Comparison of ENCODE assay signal across 27 cellular contexts in genomic region chr10:114845978-114846693, GRCh38.
"Had no signal": no experiment of that assay in that cellular context is flagged by ENCODE, and none has a peak within 500 bp of the region (broad histone marks: within the 10 kb centered on the region; RNA-seq: fewer than 3 reads in every experiment).

No MANE protein-coding gene starts in this region.

- H3K4me3 ChIP-seq: coronary artery, K562, Peyer's patch, SJCRH30 had no signal

- FAIRE-seq: K562 had no signal

- ATAC-seq: K562 had no signal

- H3K9me3 Mint-ChIP-seq: activated naive CD4-positive, alpha-beta T cell treated with anti-CD3 and anti-CD28 coated beads, Interleukin-2, amount 10 ng/mL, durations not matched to agents 7 days and 5 days; activated T-helper 2 cell treated with anti-CD3 and anti-CD28 coated beads, Interferon-gamma antibody, Interleukin-2, Interleukin-4, amounts not matched to agents 10 μg/mL and 5 μg/mL and 100 μg/mL, durations not matched to agents 14 hours and 24 hours and 36 hours had no signal

- H3K4me3 Mint-ChIP-seq: activated naive CD4-positive, alpha-beta T cell treated with anti-CD3 and anti-CD28 coated beads, Interleukin-2, amount 10 ng/mL, durations not matched to agents 7 days and 5 days had no signal

- H3K4me1 ChIP-seq: Peyer's patch, SJCRH30 had no signal

- DNase-seq: activated CD4-positive, alpha-beta T cell treated with anti-CD3 and anti-CD28 coated beads for 4 hours; activated CD4-positive, alpha-beta T cell treated with anti-CD3 and anti-CD28 coated beads, Interleukin-2, amount 50 U/mL, for 48 hours; activated gamma-delta T cell treated with Interleukin-2 at 50 U/mL for 16 hours; activated naive CD4-positive, alpha-beta T cell treated with anti-CD3 and anti-CD28 coated beads, Interleukin-2, amount 10 ng/mL, durations not matched to agents 7 days and 5 days; activated T-cell treated with anti-CD3 and anti-CD28 coated beads for 4 hours; activated T-cell treated with anti-CD3 and anti-CD28 coated beads, Interleukin-2, amount 50 U/mL, for 48 hours; amygdala; brain microvascular endothelial cell; Karpas-422; NCI-H146; NCI-H187 treated with DMSO at 0.1 percent for 48 hours; NCI-H2081 treated with DMSO at 0.1 percent for 48 hours; NCI-H2227 treated with DMSO at 0.1 percent for 48 hours; NCI-H446 treated with DMSO at 0.1 percent for 48 hours; NCI-H524 treated with DMSO at 0.1 percent for 48 hours; NCI-H82; NK-92 treated with Interleukin-12 subunit alpha and Interleukin-12 subunit beta, amount 100 ng/mL, for 24 hours; Peyer's patch; Right ventricle myocardium superior; SJCRH30; SK-N-SH; T-helper 1 cell had no signal

- H3K27ac ChIP-seq: brain microvascular endothelial cell, coronary artery, Peyer's patch, RWPE1, SJCRH30, VCaP had no signal

- H3K4me1 Mint-ChIP-seq: activated naive CD4-positive, alpha-beta T cell treated with anti-CD3 and anti-CD28 coated beads, Interleukin-2, amount 10 ng/mL, durations not matched to agents 7 days and 5 days had no signal

- H3K9ac ChIP-seq: SK-N-SH had no signal

- H3K27me3 Mint-ChIP-seq: activated naive CD4-positive, alpha-beta T cell treated with anti-CD3 and anti-CD28 coated beads, Interleukin-2, amount 10 ng/mL, durations not matched to agents 7 days and 5 days had no signal

- H3K27me3 ChIP-seq: brain microvascular endothelial cell, Peyer's patch, SJCRH30 had no signal

- H3K4me2 ChIP-seq: SK-N-SH had no signal

- H3K9me2 ChIP-seq: SK-N-SH had no signal

- H3K27ac Mint-ChIP-seq: activated naive CD4-positive, alpha-beta T cell treated with anti-CD3 and anti-CD28 coated beads, Interleukin-2, amount 10 ng/mL, durations not matched to agents 7 days and 5 days; activated T-helper 2 cell treated with anti-CD3 and anti-CD28 coated beads, Interferon-gamma antibody, Interleukin-2, Interleukin-4, amounts not matched to agents 10 μg/mL and 5 μg/mL and 100 μg/mL, durations not matched to agents 14 hours and 24 hours and 36 hours had no signal

- H3K9me3 ChIP-seq: Peyer's patch, SJCRH30, SK-N-SH had no signal
